In the genomic region with DNA sequence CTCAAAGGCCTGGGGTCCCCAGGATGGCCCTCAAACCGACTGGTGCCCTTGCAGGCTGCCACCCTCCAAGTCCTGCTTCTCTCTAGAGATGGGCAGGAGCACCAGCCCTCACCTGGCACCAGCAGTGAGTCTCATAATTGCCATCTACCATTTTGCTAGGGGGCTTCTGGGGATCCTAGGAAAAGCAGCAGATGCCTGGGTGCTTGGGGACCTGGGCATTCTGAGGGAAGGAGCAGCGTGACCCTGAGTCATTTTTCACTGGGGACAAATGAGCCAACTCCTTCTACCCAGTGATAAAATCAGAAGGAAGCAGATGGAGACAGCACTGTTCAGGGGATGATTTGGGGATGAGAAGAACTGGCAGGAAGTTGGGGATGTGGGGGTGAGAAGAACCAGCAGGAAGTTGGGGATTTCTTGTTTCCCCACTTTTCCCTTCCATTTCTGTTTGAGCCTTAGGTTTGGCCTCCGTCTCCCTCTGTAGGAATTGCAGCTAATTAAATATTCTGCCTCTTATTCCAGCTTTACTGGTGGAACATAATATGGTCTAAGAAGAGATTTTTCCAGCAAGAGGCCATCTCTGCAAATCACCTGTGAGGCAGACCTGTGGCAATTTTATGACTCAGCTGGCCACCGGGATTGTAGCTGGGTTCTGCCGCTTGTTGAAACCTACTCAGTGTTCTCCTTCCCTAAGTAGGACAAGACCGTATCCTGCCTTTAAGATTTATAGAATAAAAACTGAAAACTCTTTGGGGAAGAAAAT, we compare ENCODE assay signal across 6 cellular contexts. TPM values are rescaled to one million over a fixed set of nuclear protein-coding genes. Genes with fewer than 3 reads are reported as not detected.
"Had no signal": no experiment of that assay in that cellular context is flagged by ENCODE, and none has a peak within 500 bp of the region (broad histone marks: within the 10 kb centered on the region; RNA-seq: fewer than 3 reads in every experiment).

No MANE protein-coding gene starts in this region.

RNA-seq across cellular contexts. Expression of a gene that starts 8.5 kb away (rescaled TPM):
- total RNA-seq: fibroblast of lung, mesothelial cell of epicardium, right cardiac atrium, Right ventricle myocardium superior had no signal
- polyA plus RNA-seq: fibroblast of lung, SK-N-SH had no signal

RNA-seq across cellular contexts. Expression of a gene that starts 22.8 kb away (rescaled TPM):
- total RNA-seq: fibroblast of lung, mesothelial cell of epicardium, progenitor cell of endocrine pancreas, Right ventricle myocardium superior had no signal
- polyA plus RNA-seq: fibroblast of lung, SK-N-SH had no signal
